In genomic region chr11:78821371-78822306, GRCh38 we compare ENCODE assay signal across 22 cellular contexts.
A peak's percentile ranks its signal among the peaks of the same experiment; 100 is the strongest.
DNase-seq lines count a peak whose midpoint lies in the region; ATAC-seq, FAIRE-seq and TF ChIP-seq lines count a peak whose summit lies in the region.
"Had no signal": no experiment of that assay in that cellular context is flagged by ENCODE, and none has a peak within 500 bp of the region (broad histone marks: within the 10 kb centered on the region; RNA-seq: fewer than 3 reads in every experiment).

No MANE protein-coding gene starts in this region.

- TF ChIP-seq CTCF in HFF-Myc (IDR thresholded peaks at IDR 0.05; ENCODE audit: low read depth, low read length, missing control alignments) = no peak
- TF ChIP-seq CTCF in bronchial epithelial cell (IDR thresholded peaks at IDR 0.05; ENCODE audit: insufficient read depth, low read length, severe bottlenecking) = no peak
- no peak for TF ChIP-seq CTCF in fibroblast of mammary gland (conservative IDR thresholded peaks at IDR 0.05; ENCODE audit: control insufficient read depth, insufficient read depth, low read depth, low read length)

- H3K27ac ChIP-seq in SJCRH30 = no peak overlapping the region
- H3K27ac ChIP-seq: BLaER1 treated with 17β-estradiol and CSF1 and Interleukin-3, amounts not matched to agents 10 nM and 100 nM; PC-9; SK-N-MC had no signal

- no peaks in the 10 kb centered on the region for H3K27me3 ChIP-seq in bronchial epithelial cell (ENCODE audit: control insufficient read depth, insufficient read depth, low read length)
- H3K27me3 ChIP-seq in SJCRH30 = no peaks in the 10 kb centered on the region
- H3K27me3 ChIP-seq: BLaER1 treated with 17β-estradiol and CSF1 and Interleukin-3, amounts not matched to agents 10 nM and 100 nM; MG63 had no signal

- H3K9me3 ChIP-seq in SJCRH30 (replicated peaks) = no peaks in the 10 kb centered on the region
- H3K9me3 ChIP-seq: BLaER1 treated with 17β-estradiol and CSF1 and Interleukin-3, amounts not matched to agents 10 nM and 100 nM; MG63 had no signal

- H3K36me3 ChIP-seq in bronchial epithelial cell (ENCODE audit: control insufficient read depth, insufficient read depth, low read length) (no peaks in the 10 kb centered on the region), SJCRH30 (no peaks in the 10 kb centered on the region)
- H3K36me3 ChIP-seq: BLaER1 treated with 17β-estradiol and CSF1 and Interleukin-3, amounts not matched to agents 10 nM and 100 nM; MG63 had no signal

- H3K4me3 ChIP-seq in HFF-Myc (replicated peaks; ENCODE audit: low read depth, low read length) (no peak overlapping the region), bronchial epithelial cell (ENCODE audit: low read depth, low read length) (no peak overlapping the region), fibroblast of mammary gland (ENCODE audit: control insufficient read depth, low read depth, low read length) (no peak overlapping the region), SJCRH30 (no peak overlapping the region)
- H3K4me3 ChIP-seq: BLaER1 treated with 17β-estradiol and CSF1 and Interleukin-3, amounts not matched to agents 10 nM and 100 nM; MG63; PC-9; SK-N-MC had no signal

- no peak for FAIRE-seq in bronchial epithelial cell (lab: Jason Lieb, UNC)
- FAIRE-seq: G401.6, GM12892, H54 had no signal

- ATAC-seq in GM18909 (IDR thresholded peaks at IDR 0.05; ENCODE audit: poor library complexity, unreplicated experiment) = no peak
- ATAC-seq in GM18520 (IDR thresholded peaks at IDR 0.05; ENCODE audit: unreplicated experiment) = no peak
- ATAC-seq: Right ventricle myocardium inferior had no signal

- DNase-seq in HFF-Myc (ENCODE audit: extremely low read depth, low read depth) (peak; percentile 95), bronchial epithelial cell (ENCODE audit: low read depth) (peak; percentile 94), fibroblast of mammary gland (ENCODE audit: low read depth) (peak; percentile 66), AG08396 (ENCODE audit: low spot score) (no peak), SJCRH30 (no peak)
- DNase-seq: ACHN, DMS79 treated with DMSO at 0.1 percent for 48 hours, Karpas-422, MG63, NCI-H1092 treated with DMSO at 0.1 percent for 48 hours, NCI-H2081 treated with DMSO at 0.1 percent for 48 hours, NCI-H510A, NCI-H774, PC-9 had no signal

- H3K4me1 ChIP-seq in SJCRH30 = no peaks in the 10 kb centered on the region

Comparison
In these comparisons a context has a peak if more than half of its experiments do, and no peak if none do; other contexts are left out.
1. DNase-seq: peak in HFF-Myc (single experiment), bronchial epithelial cell (single experiment) and fibroblast of mammary gland (single experiment); none in AG08396 (single experiment) and SJCRH30 (0 of 2).